9 cellular contexts compared by ENCODE assay signal in the genomic region with DNA sequence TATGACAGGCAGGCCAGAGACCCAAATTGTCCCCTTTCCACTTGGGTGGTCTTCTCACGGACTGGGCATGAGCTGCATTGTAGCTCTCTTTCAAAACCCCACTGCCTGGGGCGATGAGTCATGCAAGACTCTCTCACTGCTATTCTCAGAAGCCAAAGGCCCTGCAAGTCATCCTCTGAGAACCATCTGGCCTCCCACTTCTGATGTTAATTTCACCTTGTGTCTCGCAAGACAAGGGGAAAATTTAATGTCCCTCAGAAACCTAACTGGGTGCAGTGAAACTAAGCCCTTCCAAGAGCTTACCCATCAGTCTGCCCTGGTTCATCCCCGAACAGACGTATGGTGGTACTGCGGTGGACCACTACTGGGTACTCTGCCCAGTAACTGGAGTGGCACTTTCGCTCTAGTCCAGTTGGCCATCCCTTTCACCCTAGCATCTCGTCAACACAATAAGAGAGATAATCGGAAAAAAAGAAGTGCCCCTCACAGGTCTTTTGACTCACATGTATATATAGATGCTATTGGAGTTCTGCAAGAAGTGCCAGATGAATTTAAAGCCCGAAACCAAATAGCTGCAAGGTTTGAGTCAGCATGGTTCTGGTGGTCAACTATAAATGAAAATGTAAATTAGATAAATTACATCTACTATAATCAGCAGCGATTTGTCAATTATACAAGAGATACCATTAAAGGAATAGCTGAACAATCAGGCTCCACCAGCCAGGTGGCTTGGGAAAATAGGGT. TPM values are rescaled to one million over a fixed set of nuclear protein-coding genes. Genes with fewer than 3 reads are reported as not detected.
DNase-seq lines count a peak whose midpoint lies in the region; ATAC-seq, FAIRE-seq and TF ChIP-seq lines count a peak whose summit lies in the region.
"Had no signal": no experiment of that assay in that cellular context is flagged by ENCODE, and none has a peak within 500 bp of the region (broad histone marks: within the 10 kb centered on the region; RNA-seq: fewer than 3 reads in every experiment).

No MANE protein-coding gene starts in this region.

- no peak overlapping the region for H3K4me3 Mint-ChIP-seq in MCF 10A (ENCODE audit: unreplicated experiment)
- peak overlapping the region in 1 of 7 donors; percentile 34 for H3K4me3 Mint-ChIP-seq in CD8-positive, alpha-beta memory T cell

- H3K4me1 ChIP-seq in breast epithelium (no peaks in the 10 kb centered on the region), kidney (ENCODE audit: control insufficient read depth in 1 of 2, insufficient read depth in 1 of 2, low read depth in 1 of 2, low read length in 2 of 2) (no peaks in the 10 kb centered on the region)
- no peaks in the 10 kb centered on the region for H3K4me1 ChIP-seq in CD8-positive, alpha-beta memory T cell (ENCODE audit: insufficient read depth, low read length)

- no peak for TF ChIP-seq CTCF in MCF 10A (IDR thresholded peaks at IDR 0.05; ENCODE audit: unreplicated experiment)
- no peak for TF ChIP-seq CTCF in breast epithelium (IDR thresholded peaks at IDR 0.05)
- TF ChIP-seq CTCF in bronchial epithelial cell (IDR thresholded peaks at IDR 0.05; ENCODE audit: insufficient read depth, low read length, severe bottlenecking) = no peak
- no peak for TF ChIP-seq CTCF in kidney (IDR thresholded peaks at IDR 0.05; ENCODE audit: borderline replicate concordance, extremely low read depth, insufficient read depth)

- no peaks in the 10 kb centered on the region for H3K36me3 ChIP-seq in breast epithelium
- H3K36me3 ChIP-seq in bronchial epithelial cell (ENCODE audit: control insufficient read depth, insufficient read depth, low read length) = no peaks in the 10 kb centered on the region
- no peaks in the 10 kb centered on the region for H3K36me3 ChIP-seq in CD8-positive, alpha-beta memory T cell (ENCODE audit: insufficient read depth, low read length)
- H3K36me3 ChIP-seq in kidney (ENCODE audit: control insufficient read depth in 1 of 2, insufficient read depth in 2 of 2, low read length in 2 of 2) = no peaks in the 10 kb centered on the region

- BruUV-seq in MCF 10A (replicated peaks; lab: Mats Ljungman, UMichigan) = no TSS peak

- H3K27ac Mint-ChIP-seq in MCF 10A (ENCODE audit: low read depth, unreplicated experiment) = no peak overlapping the region
- H3K27ac Mint-ChIP-seq in CD8-positive, alpha-beta memory T cell = no peak overlapping the region

- H3K4me3 ChIP-seq in breast epithelium (no peak overlapping the region), bronchial epithelial cell (ENCODE audit: low read depth, low read length) (no peak overlapping the region), kidney (ENCODE audit: low read length in 2 of 2) (no peak overlapping the region)
- no peak overlapping the region for H3K4me3 ChIP-seq in CD8-positive, alpha-beta memory T cell (ENCODE audit: low read length)

- intact Hi-C loops in MCF 10A (cut with micrococcal nuclease) (no loop called here), breast epithelium (cut with DNase I; ENCODE audit: low total_unique reads) (no loop called here), kidney (cut with DNase I) (no loop called here)

- POLR2A ChIA-PET in MCF 10A (lab: Yijun Ruan, JAX) = interaction anchor here (1.2 kb wide), 1 partner anchor 15 kb away, joined by 3 read pairs; no protein-coding TSS in a partner anchor
- POLR2A ChIA-PET in CD8-positive, alpha-beta memory T cell (lab: Charles Lee) = no interaction called here

- H3K9me3 Mint-ChIP-seq in MCF 10A (ENCODE audit: unreplicated experiment) = peaks cover 22% of the 10 kb centered on the region
- H3K9me3 Mint-ChIP-seq in CD8-positive, alpha-beta memory T cell = peaks cover 5 to 26% (median 19%) of the 10 kb centered on the region in 5 donors

- H3K36me3 Mint-ChIP-seq in MCF 10A (ENCODE audit: insufficient read depth, unreplicated experiment) = no peaks in the 10 kb centered on the region
- H3K36me3 Mint-ChIP-seq in CD8-positive, alpha-beta memory T cell = peaks cover 0 to 6% (median 2%) of the 10 kb centered on the region in 3 donors

- no peak overlapping the region for H3K27ac ChIP-seq in breast epithelium
- no peak overlapping the region for H3K27ac ChIP-seq in CD8-positive, alpha-beta memory T cell (ENCODE audit: low read depth, low read length)
- no peak overlapping the region for H3K27ac ChIP-seq in kidney (ENCODE audit: low read depth in 2 of 2, low read length in 2 of 2)

- no peak overlapping the region for H3K9ac ChIP-seq in kidney (ENCODE audit: low read length in 2 of 2)

- TF ChIP-seq POLR2A in breast epithelium (IDR thresholded peaks at IDR 0.05) = no peak

- DNase-seq in MCF 10A (ENCODE audit: unreplicated experiment) (peak; percentile 43), breast epithelium (ENCODE audit: low spot score in 2 of 2) (no peak), bronchial epithelial cell (ENCODE audit: low read depth) (peak; percentile 28), CD1c-positive myeloid dendritic cell (ENCODE audit: extremely low spot score) (no peak), kidney (no peak), A172 (ENCODE audit: low spot score) (no peak)
- DNase-seq in CD8-positive, alpha-beta memory T cell = no peak

- CTCF ChIA-PET in MCF 10A (lab: Yijun Ruan, JAX) = interaction anchor here (0.6 to 2.4 kb wide), 3 partner anchors 13 to 637 kb away, joined by 3 to 6 read pairs (median 3); no protein-coding TSS in a partner anchor
- CTCF ChIA-PET in CD8-positive, alpha-beta memory T cell (lab: Charles Lee) = no interaction called here

- H3K27me3 Mint-ChIP-seq in MCF 10A (ENCODE audit: insufficient read depth, unreplicated experiment) = peaks cover 21% of the 10 kb centered on the region
- H3K27me3 Mint-ChIP-seq in CD8-positive, alpha-beta memory T cell = peaks cover 26 to 48% of the 10 kb centered on the region in 2 donors

- peaks cover 21 to 32% of the 10 kb centered on the region in 2 donors for H3K9me3 ChIP-seq in breast epithelium
- H3K9me3 ChIP-seq in CD8-positive, alpha-beta memory T cell (ENCODE audit: low read length) = no peaks in the 10 kb centered on the region
- peaks cover 0 to 7% of the 10 kb centered on the region in 2 donors for H3K9me3 ChIP-seq in kidney (ENCODE audit: control insufficient read depth in 1 of 2, low read length in 2 of 2)

- H3K27me3 ChIP-seq in breast epithelium (no peaks in the 10 kb centered on the region), bronchial epithelial cell (ENCODE audit: control insufficient read depth, insufficient read depth, low read length) (no peaks in the 10 kb centered on the region)
- H3K27me3 ChIP-seq in CD8-positive, alpha-beta memory T cell (ENCODE audit: insufficient read depth, low read length, poor library complexity, severe bottlenecking) = no peaks in the 10 kb centered on the region

- H3K4me1 Mint-ChIP-seq in MCF 10A (ENCODE audit: insufficient read depth, unreplicated experiment) = no peaks in the 10 kb centered on the region
- no peaks in the 10 kb centered on the region for H3K4me1 Mint-ChIP-seq in CD8-positive, alpha-beta memory T cell

- FAIRE-seq in bronchial epithelial cell (lab: Jason Lieb, UNC) = peak; percentile 68
- no peak for FAIRE-seq in kidney (lab: Jason Lieb, UNC)
- FAIRE-seq: endothelial cell of umbilical vein had no signal

- peak; percentile 74 for ATAC-seq in HG03103 (IDR thresholded peaks at IDR 0.05; ENCODE audit: low read depth, unreplicated experiment)

RNA-seq across cellular contexts. Expression of a gene that starts 31.3 kb away (rescaled TPM):
- total RNA-seq in MCF 10A (2022) = not detected in 2 replicates
- total RNA-seq in breast epithelium = not detected
- not detected in 2 replicates for total RNA-seq in bronchial epithelial cell
- not detected for total RNA-seq in CD8-positive, alpha-beta memory T cell
- not detected for polyA plus RNA-seq in CD8-positive, alpha-beta memory T cell
- total RNA-seq in kidney = not detected
- not detected for polyA plus RNA-seq in kidney (ENCODE audit: insufficient read depth, low read depth, low replicate concordance)
- not detected in 2 replicates for total RNA-seq in A172 (2014; rRNA removed; shearing (Covaris generic))
- total RNA-seq: endothelial cell of umbilical vein had no signal
- polyA plus RNA-seq: endothelial cell of umbilical vein had no signal

Comparison
In these comparisons a context has a peak if more than half of its experiments do, and no peak if none do; other contexts are left out.
1. DNase-seq: peak in MCF 10A (single experiment) and bronchial epithelial cell (single experiment); none in breast epithelium (0 of 2), CD8-positive, alpha-beta memory T cell (0 of 5), CD1c-positive myeloid dendritic cell (single experiment), kidney (single experiment) and A172 (single experiment).